Comparison of ENCODE assay signal across 8 cellular contexts in the genomic region with DNA sequence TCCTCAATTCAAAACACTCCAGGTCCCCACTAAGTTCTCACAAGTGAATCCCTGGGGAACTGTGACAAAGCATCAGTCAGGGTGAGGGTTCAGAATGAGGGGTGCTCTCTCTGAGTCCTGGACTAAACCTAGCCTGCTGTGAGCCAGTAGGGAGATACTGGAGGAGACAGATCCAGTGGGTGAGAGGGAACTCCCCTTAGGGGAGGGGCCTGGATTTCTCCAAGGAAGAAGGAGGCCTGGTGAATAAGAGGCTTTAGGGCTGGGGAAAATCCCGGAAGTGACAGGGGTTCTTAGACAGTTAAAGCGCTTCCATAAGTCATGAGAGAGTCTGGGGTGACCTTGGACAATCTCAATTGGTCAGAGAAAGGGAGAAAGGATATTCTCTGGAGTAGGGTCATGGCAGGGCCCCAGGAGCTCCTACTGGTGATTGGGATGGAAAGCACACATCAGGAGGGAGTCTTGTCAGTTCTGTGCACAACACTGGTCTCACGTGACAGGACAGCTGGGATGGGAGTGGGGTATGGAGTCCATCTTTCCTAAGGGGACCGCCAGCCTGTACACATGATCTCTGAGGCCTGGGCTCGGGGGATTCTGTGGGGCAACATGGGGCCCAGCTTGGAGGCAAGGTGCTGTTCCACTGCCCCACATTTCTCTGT. TPM values are rescaled to one million over a fixed set of nuclear protein-coding genes. Genes with fewer than 3 reads are reported as not detected.
A peak's percentile ranks its signal among the peaks of the same experiment; 100 is the strongest.
DNase-seq lines count a peak whose midpoint lies in the region; ATAC-seq and TF ChIP-seq lines count a peak whose summit lies in the region.

No MANE protein-coding gene starts in this region.

- no peaks in the 10 kb centered on the region for H3K9me3 ChIP-seq in AG04450 (ENCODE audit: control insufficient read depth, insufficient read depth, low read length)
- H3K9me3 ChIP-seq in suprapubic skin = no peaks in the 10 kb centered on the region

- TF ChIP-seq CTCF in AG04450 (IDR thresholded peaks at IDR 0.05; ENCODE audit: low read depth, low read length) (no peak), kidney epithelial cell (IDR thresholded peaks at IDR 0.05; ENCODE audit: insufficient read depth, low read length, poor library complexity, severe bottlenecking) (no peak), suprapubic skin (IDR thresholded peaks at IDR 0.05) (no peak)

- ATAC-seq in HG03520 (IDR thresholded peaks at IDR 0.05; ENCODE audit: unreplicated experiment) = no peak

- H3K27me3 ChIP-seq in AG04450 (ENCODE audit: control insufficient read depth, insufficient read depth, low read length) (no peaks in the 10 kb centered on the region), kidney epithelial cell (ENCODE audit: control insufficient read depth, insufficient read depth, low read length) (no peaks in the 10 kb centered on the region), suprapubic skin (no peaks in the 10 kb centered on the region)

- H3K27ac ChIP-seq in AG04450 (ENCODE audit: low read depth, low read length) (peak overlapping the region; percentile 58), suprapubic skin (peak overlapping the region; percentile 86)

- CTCF ChIA-PET in AG04450 (lab: Charles Lee) = interaction anchor here (7.0 kb wide), 1 partner anchor 37 kb away, joined by 44 read pairs; the partner anchor contains the start of gene CASTOR1

- H3K4me1 ChIP-seq in suprapubic skin = peaks cover 57% of the 10 kb centered on the region

- no peak for TF ChIP-seq EP300 in suprapubic skin (IDR thresholded peaks at IDR 0.05)

- 12% methylated on average over 5 of the region's 5 CpGs for WGBS in suprapubic skin

- POLR2A ChIA-PET in AG04450 (lab: Yijun Ruan, JAX) = interaction anchor here (1.1 kb wide), 1 partner anchor 38 kb away, joined by 4 read pairs; no protein-coding TSS in a partner anchor

- H3K4me3 ChIP-seq in AG04450 (ENCODE audit: low read depth, low read length) = peak overlapping the region; percentile 83
- H3K4me3 ChIP-seq in kidney epithelial cell (ENCODE audit: low read depth, low read length) = peak overlapping the region; percentile 67
- peak overlapping the region; percentile 73 for H3K4me3 ChIP-seq in suprapubic skin

- no peak for TF ChIP-seq POLR2A in suprapubic skin (IDR thresholded peaks at IDR 0.05)

- DNase-seq in AG04450 (ENCODE audit: low read depth, low spot score) (no peak), HS-5 (ENCODE audit: low read depth) (peak; percentile 49), astrocyte of the hippocampus (ENCODE audit: low read depth, low spot score) (peak; percentile 78), kidney epithelial cell (ENCODE audit: low read depth) (no peak), suprapubic skin (ENCODE audit: low spot score in 2 of 2) (no peak), RPMI8226 (no peak), NCI-H446 treated with DMSO at 0.1 percent for 48 hours (lab: John Stamatoyannopoulos, UW) (no peak)

- H3K36me3 ChIP-seq in kidney epithelial cell (ENCODE audit: control insufficient read depth, insufficient read depth, low read length) (no peaks in the 10 kb centered on the region), suprapubic skin (no peaks in the 10 kb centered on the region)

RNA-seq across cellular contexts. Expression of gene TBC1D10A, which starts 1.5 kb away (rescaled TPM):
- 14.5 and 17.5 TPM in 2 replicates for polyA plus RNA-seq in AG04450 (2011; rRNA removed)
- polyA minus RNA-seq in AG04450 (2011; rRNA and poly(A)+ RNA removed) = 27.6 and 30.0 TPM in 2 replicates
- 21.6 and 23.9 TPM in 2 replicates for total RNA-seq in kidney epithelial cell
- 10 to 100 TPM; 38.3 to 49.2 (median 43.0) TPM for total RNA-seq in suprapubic skin

RNA-seq across cellular contexts. Expression of gene SF3A1, which starts 31.5 kb away (rescaled TPM):
- 53.1 and 82.7 TPM in 2 replicates for polyA plus RNA-seq in AG04450 (2011; rRNA removed)
- polyA minus RNA-seq in AG04450 (2011; rRNA and poly(A)+ RNA removed) = 110 and 164 TPM in 2 replicates
- total RNA-seq in kidney epithelial cell (50.2 and 54.8 TPM in 2 replicates), suprapubic skin (100 to 1,000 TPM; 112 to 208 (median 152) TPM)

RNA-seq across cellular contexts. Expression of gene CCDC157, which starts 31.6 kb away (rescaled TPM):
- polyA plus RNA-seq in AG04450 (2011; rRNA removed) = 1.6 and 1.8 TPM in 2 replicates
- 0.83 and 1.8 TPM in 2 replicates for polyA minus RNA-seq in AG04450 (2011; rRNA and poly(A)+ RNA removed)
- total RNA-seq in kidney epithelial cell = 13.1 and 14.6 TPM in 2 replicates
- 1 to 10 TPM; 2.2 to 4.7 (median 3.1) TPM for total RNA-seq in suprapubic skin

RNA-seq across cellular contexts. Expression of gene CASTOR1, which starts 35.9 kb away (rescaled TPM):
- 12.0 and 15.3 TPM in 2 replicates for polyA plus RNA-seq in AG04450 (2011; rRNA removed)
- polyA minus RNA-seq in AG04450 (2011; rRNA and poly(A)+ RNA removed) = 5.9 and 7.2 TPM in 2 replicates
- 10.5 and 18.7 TPM in 2 replicates for total RNA-seq in kidney epithelial cell
- total RNA-seq in suprapubic skin = 10 to 100 TPM; 16.3 to 22.8 (median 20.6) TPM

RNA-seq across cellular contexts. Expression of gene OSM, which starts 58.5 kb away (rescaled TPM):
- polyA plus RNA-seq in AG04450 (2011; rRNA removed) = not detected in 2 replicates
- not detected in 2 replicates for polyA minus RNA-seq in AG04450 (2011; rRNA and poly(A)+ RNA removed)
- not detected in 2 replicates for total RNA-seq in kidney epithelial cell
- under 1 TPM in 1 of 4 donors, not detected in 3; 0.34 TPM for total RNA-seq in suprapubic skin

Comparison
In these comparisons a context has a peak if more than half of its experiments do, and no peak if none do; other contexts are left out.
1. DNase-seq: peak in HS-5 (single experiment) and astrocyte of the hippocampus (single experiment); none in AG04450 (single experiment), kidney epithelial cell (single experiment), suprapubic skin (0 of 2), RPMI8226 (single experiment) and NCI-H446 treated with DMSO at 0.1 percent for 48 hours (single experiment).
2. Peak in every context shown above with its lines, with median percentiles within 50 percentile points of each other: H3K4me3 ChIP-seq.